ENCODE assay signal across 8 cellular contexts in genomic region chr19:35644987-35645679, GRCh38. TPM values are rescaled to one million over a fixed set of nuclear protein-coding genes. Genes with fewer than 3 reads are reported as not detected.
A peak's percentile ranks its signal among the peaks of the same experiment; 100 is the strongest.
DNase-seq lines count a peak whose midpoint lies in the region; ATAC-seq, FAIRE-seq and TF ChIP-seq lines count a peak whose summit lies in the region.

No MANE protein-coding gene starts in this region.

- peak overlapping the region; percentile 72 for H3K4me3 Mint-ChIP-seq in activated CD4-positive, alpha-beta T cell treated with anti-CD3 and anti-CD28 coated beads, Interleukin-2, amount 10 ng/mL, durations not matched to agents 7 days and 5 days

- H3K9me3 Mint-ChIP-seq in activated CD4-positive, alpha-beta T cell treated with anti-CD3 and anti-CD28 coated beads, Interleukin-2, amount 10 ng/mL, durations not matched to agents 7 days and 5 days: no peaks in the 10 kb centered on the region

- H3K27me3 Mint-ChIP-seq in activated CD4-positive, alpha-beta T cell treated with anti-CD3 and anti-CD28 coated beads, Interleukin-2, amount 10 ng/mL, durations not matched to agents 7 days and 5 days: no peaks in the 10 kb centered on the region

- ATAC-seq in HG02610 (IDR thresholded peaks at IDR 0.05; ENCODE audit: unreplicated experiment) (no peak), HG03571 (IDR thresholded peaks at IDR 0.05; ENCODE audit: unreplicated experiment) (no peak)

- H3K27ac Mint-ChIP-seq in activated CD4-positive, alpha-beta T cell treated with anti-CD3 and anti-CD28 coated beads, Interleukin-2, amount 10 ng/mL, durations not matched to agents 7 days and 5 days: peak overlapping the region; percentile 91

- H3K27me3 ChIP-seq in dorsolateral prefrontal cortex: peaks cover 0 to 3% (median 0%) of the 10 kb centered on the region in 45 donors

- H3K27ac ChIP-seq in dorsolateral prefrontal cortex: peak overlapping the region in 43 of 59 donors; percentile 3 to 85 (median 63)

- FAIRE-seq in GM18507 (lab: Jason Lieb, UNC): peak; percentile 62

- DNase-seq in GM18507 (ENCODE audit: extremely low spot score, insufficient read length, low read depth) (no peak), NCI-H345 treated with DMSO at 0.1 percent for 48 hours (lab: John Stamatoyannopoulos, UW; ENCODE audit: unreplicated experiment) (peak; percentile 94), dorsolateral prefrontal cortex (peak in 8 of 10 donors; percentile 35 to 89 (median 74)), lung microvascular endothelial cell (ENCODE audit: low read depth in 2 of 2) (peak; percentile 31 to 48)
- peak; percentile 77 for DNase-seq in activated CD4-positive, alpha-beta T cell treated with anti-CD3 and anti-CD28 coated beads, Interleukin-2, amount 10 ng/mL, durations not matched to agents 7 days and 5 days
- DNase-seq in stimulated activated CD8-positive, alpha-beta memory T cell treated with anti-CD3 and anti-CD28 coated beads, Interleukin-12 subunit alpha, Interleukin-12 subunit beta, amount 100 ng/mL, for 1 hour (ENCODE audit: low read depth): peak; percentile 51

- peaks cover 45% of the 10 kb centered on the region for H3K4me1 Mint-ChIP-seq in activated CD4-positive, alpha-beta T cell treated with anti-CD3 and anti-CD28 coated beads, Interleukin-2, amount 10 ng/mL, durations not matched to agents 7 days and 5 days

- H3K36me3 Mint-ChIP-seq in activated CD4-positive, alpha-beta T cell treated with anti-CD3 and anti-CD28 coated beads, Interleukin-2, amount 10 ng/mL, durations not matched to agents 7 days and 5 days (ENCODE audit: low read depth): no peaks in the 10 kb centered on the region

- CTCF ChIA-PET in activated CD4-positive, alpha-beta T cell treated with anti-CD3 and anti-CD28 coated beads, Interleukin-2, amount 10 ng/mL, durations not matched to agents 7 days and 5 days (lab: Charles Lee): interaction anchor here (0.9 to 1.5 kb wide), 3 partner anchors 9 to 11 kb away, joined by 3 to 5 read pairs (median 4); no protein-coding TSS in a partner anchor

- POLR2A ChIA-PET in activated CD4-positive, alpha-beta T cell treated with anti-CD3 and anti-CD28 coated beads, Interleukin-2, amount 10 ng/mL, durations not matched to agents 7 days and 5 days (lab: Charles Lee): no interaction called here

- intact Hi-C loops in dorsolateral prefrontal cortex (cut with DNase I): loop anchor here in 1 of 2 donors (5.0 kb wide), 2 partner anchors 72 to 98 kb away; partner anchors contain the start of genes KMT2B and TMEM147

- TF ChIP-seq CTCF in dorsolateral prefrontal cortex (IDR thresholded peaks at IDR 0.05 in 54 of 56, conservative IDR thresholded peaks at IDR 0.05 in 2 of 56; ENCODE audit: low read depth in 1 of 56, partially characterized antibody in 56 of 56): no peak

- peak overlapping the region; percentile 42 to 80 (median 65) for H3K4me3 ChIP-seq in dorsolateral prefrontal cortex

RNA-seq across cellular contexts. Expression of gene COX6B1, which starts 3.0 kb away (rescaled TPM):
- total RNA-seq in activated CD4-positive, alpha-beta T cell treated with anti-CD3 and anti-CD28 coated beads, Interleukin-2, amount 10 ng/mL, durations not matched to agents 7 days and 5 days: 100 to 1,000 TPM; 429 to 474 TPM
- total RNA-seq in dorsolateral prefrontal cortex: 100 to 1,000 TPM; 243 to 552 (median 394) TPM
- 287 and 398 TPM in 2 replicates for total RNA-seq in lung microvascular endothelial cell

RNA-seq across cellular contexts. Expression of gene ETV2, which starts 3.6 kb away (rescaled TPM):
- 1 to 10 TPM in 1 of 2 experiments, under 1 TPM in 1; 0.84 to 1.9 TPM for total RNA-seq in activated CD4-positive, alpha-beta T cell treated with anti-CD3 and anti-CD28 coated beads, Interleukin-2, amount 10 ng/mL, durations not matched to agents 7 days and 5 days
- total RNA-seq in dorsolateral prefrontal cortex (1 to 10 TPM in 12 of 120 experiments, under 1 TPM in 10, not detected in 98; 0.29 to 1.8 (median 1.1) TPM), lung microvascular endothelial cell (0.20 and 0.44 TPM in 2 replicates)

RNA-seq across cellular contexts. Expression of gene RBM42, which starts 16.3 kb away (rescaled TPM):
- 100 to 1,000 TPM; 100 to 112 TPM for total RNA-seq in activated CD4-positive, alpha-beta T cell treated with anti-CD3 and anti-CD28 coated beads, Interleukin-2, amount 10 ng/mL, durations not matched to agents 7 days and 5 days
- total RNA-seq in dorsolateral prefrontal cortex: 10 to 100 TPM; 36.6 to 66.9 (median 49.4) TPM
- 22.2 and 25.6 TPM in 2 replicates for total RNA-seq in lung microvascular endothelial cell

RNA-seq across cellular contexts. Expression of gene UPK1A, which starts 21.2 kb away (rescaled TPM):
- under 1 TPM; 0.37 TPM for total RNA-seq in activated CD4-positive, alpha-beta T cell treated with anti-CD3 and anti-CD28 coated beads, Interleukin-2, amount 10 ng/mL, durations not matched to agents 7 days and 5 days
- total RNA-seq in dorsolateral prefrontal cortex (1 to 10 TPM in 5 of 120 experiments, under 1 TPM in 12, not detected in 103; 0.39 to 1.3 (median 0.61) TPM), lung microvascular endothelial cell (not detected in 2 replicates)

RNA-seq across cellular contexts. Expression of gene HAUS5, which starts 32.6 kb away (rescaled TPM):
- total RNA-seq in activated CD4-positive, alpha-beta T cell treated with anti-CD3 and anti-CD28 coated beads, Interleukin-2, amount 10 ng/mL, durations not matched to agents 7 days and 5 days: 10 to 100 TPM; 52.2 to 57.9 TPM
- 10 to 100 TPM in 96 of 120 experiments, 1 to 10 TPM in 24; 5.1 to 22.1 (median 13.4) TPM for total RNA-seq in dorsolateral prefrontal cortex
- total RNA-seq in lung microvascular endothelial cell: 3.4 and 3.9 TPM in 2 replicates
